In genomic region chr15:68612979-68613740, GRCh38 we compare ENCODE assay signal across 17 cellular contexts. TPM values are rescaled to one million over a fixed set of nuclear protein-coding genes. Genes with fewer than 3 reads are reported as not detected.
A peak's percentile ranks its signal among the peaks of the same experiment; 100 is the strongest.
DNase-seq lines count a peak whose midpoint lies in the region; TF ChIP-seq lines count a peak whose summit lies in the region.
"Had no signal": no experiment of that assay in that cellular context is flagged by ENCODE, and none has a peak within 500 bp of the region (broad histone marks: within the 10 kb centered on the region; RNA-seq: fewer than 3 reads in every experiment).

No MANE protein-coding gene starts in this region.

- dilution Hi-C loops in mammary epithelial cell (cut with HindIII; ENCODE audit: low sequenced_read_pairs) = no loop called here

- H3K4me3 Mint-ChIP-seq in MCF 10A (ENCODE audit: unreplicated experiment) (no peak overlapping the region), Calu3 (ENCODE audit: low read depth, unreplicated experiment) (no peak overlapping the region), HFFc6 (no peak overlapping the region)
- H3K4me3 Mint-ChIP-seq: natural killer cell had no signal

- H3K9me3 Mint-ChIP-seq in MCF 10A (ENCODE audit: unreplicated experiment) = no peaks in the 10 kb centered on the region
- H3K9me3 Mint-ChIP-seq in Calu3 (ENCODE audit: low read depth, unreplicated experiment) = no peaks in the 10 kb centered on the region
- no peaks in the 10 kb centered on the region for H3K9me3 Mint-ChIP-seq in HFFc6
- H3K9me3 Mint-ChIP-seq: activated T-helper 2 cell treated with anti-CD3 and anti-CD28 coated beads, Interferon-gamma antibody, Interleukin-2, Interleukin-4, amounts not matched to agents 10 μg/mL and 5 μg/mL and 100 μg/mL, durations not matched to agents 14 hours and 24 hours and 36 hours; natural killer cell had no signal

- H3K27me3 ChIP-seq in mammary epithelial cell (ENCODE audit: insufficient read depth, low read length) (no peaks in the 10 kb centered on the region), dorsolateral prefrontal cortex (no peaks in the 10 kb centered on the region)
- H3K27me3 ChIP-seq: MG63, spleen had no signal

- H3K4me3 ChIP-seq in mammary epithelial cell (replicated peaks in 1 of 3; ENCODE audit: insufficient read depth in 1 of 3, low read depth in 2 of 3, low read length in 3 of 3) (no peak overlapping the region), OCI-LY7 (ENCODE audit: low read depth, low read length, poor library complexity, severe bottlenecking) (no peak overlapping the region), dorsolateral prefrontal cortex (peak overlapping the region in 1 of 59 donors; percentile 41)
- H3K4me3 ChIP-seq: MG63, psoas muscle, SJSA1, spleen had no signal

- H4K20me1 ChIP-seq in mammary epithelial cell (ENCODE audit: insufficient read depth, low read length) (no peaks in the 10 kb centered on the region), OCI-LY7 (ENCODE audit: insufficient read depth, low read length) (no peaks in the 10 kb centered on the region)

- H3K27ac ChIP-seq in mammary epithelial cell (ENCODE audit: insufficient read depth, low read depth, low read length) (no peak overlapping the region), OCI-LY7 (ENCODE audit: low read depth, low read length, poor library complexity, severe bottlenecking) (no peak overlapping the region), dorsolateral prefrontal cortex (peak overlapping the region; percentile 87 to 100 (median 98)), temporal lobe (ENCODE audit: low read depth, low read length) (peak overlapping the region; percentile 99)
- H3K27ac ChIP-seq: psoas muscle, SJSA1, spleen had no signal

- no peaks in the 10 kb centered on the region for H3K9me3 ChIP-seq in mammary epithelial cell (replicated peaks; ENCODE audit: insufficient read depth, low read length)
- no peaks in the 10 kb centered on the region; the same call in 1 of the 2 replicates for H3K9me3 ChIP-seq in OCI-LY7 (ENCODE audit: low read length)
- H3K9me3 ChIP-seq: Caco-2, psoas muscle, SJSA1, spleen had no signal

- intact Hi-C loops in MCF 10A (cut with micrococcal nuclease) (no loop called here), mammary epithelial cell (cut with micrococcal nuclease) (no loop called here), OCI-LY7 (cut with micrococcal nuclease; ENCODE audit: unreplicated experiment) (no loop called here), dorsolateral prefrontal cortex (cut with DNase I) (loop anchor here in 1 of 2 donors (5.0 kb wide), 1 partner anchor 59 kb away; no protein-coding TSS in a partner anchor), Calu3 (cut with micrococcal nuclease; ENCODE audit: unreplicated experiment) (no loop called here)

- in situ Hi-C loops in mammary epithelial cell (cut with MboI; ENCODE audit: low sequenced_read_pairs in 2 of 2) = no loop called here

- BruUV-seq in MCF 10A (replicated peaks; lab: Mats Ljungman, UMichigan) (no TSS peak), mammary epithelial cell (replicated peaks; lab: Mats Ljungman, UMichigan) (no TSS peak), OCI-LY7 (replicated peaks; lab: Mats Ljungman, UMichigan) (no TSS peak), Calu3 (replicated peaks; lab: Mats Ljungman, UMichigan) (no TSS peak)

- H3K4me2 ChIP-seq in mammary epithelial cell (ENCODE audit: insufficient read depth, low read depth, low read length) (no peak overlapping the region), OCI-LY7 (ENCODE audit: low read length) (no peak overlapping the region)

- no peaks in the 10 kb centered on the region for H3K36me3 ChIP-seq in mammary epithelial cell (ENCODE audit: insufficient read depth, low read length)
- no peaks in the 10 kb centered on the region; the same call in 1 of the 2 replicates for H3K36me3 ChIP-seq in OCI-LY7 (ENCODE audit: insufficient read depth, low read length)
- H3K36me3 ChIP-seq: MG63, SJSA1, spleen had no signal

- H2AFZ ChIP-seq in mammary epithelial cell (ENCODE audit: low read depth, low read length) (no peak overlapping the region), OCI-LY7 (ENCODE audit: low read length) (no peak overlapping the region)

- no peaks in the 10 kb centered on the region for H3K9me2 ChIP-seq in OCI-LY7 (ENCODE audit: insufficient read depth, low read length)

- no peaks in the 10 kb centered on the region for H3K79me2 ChIP-seq in mammary epithelial cell (ENCODE audit: insufficient read depth, low read length)
- H3K79me2 ChIP-seq in OCI-LY7 (ENCODE audit: insufficient read depth, low read depth, low read length) = peaks cover 2% of the 10 kb centered on the region; the same call in 1 of the 2 replicates

- no peak overlapping the region for H3K9ac ChIP-seq in mammary epithelial cell (ENCODE audit: insufficient read depth, low read length)

- H3K36me3 Mint-ChIP-seq in MCF 10A (ENCODE audit: insufficient read depth, unreplicated experiment) (no peaks in the 10 kb centered on the region), Calu3 (ENCODE audit: insufficient read depth, unreplicated experiment) (no peaks in the 10 kb centered on the region), HFFc6 (ENCODE audit: low read depth) (no peaks in the 10 kb centered on the region)
- H3K36me3 Mint-ChIP-seq: natural killer cell had no signal

- H3K27ac Mint-ChIP-seq in MCF 10A (ENCODE audit: low read depth, unreplicated experiment) = no peak overlapping the region
- no peak overlapping the region for H3K27ac Mint-ChIP-seq in Calu3 (ENCODE audit: unreplicated experiment)
- no peak overlapping the region for H3K27ac Mint-ChIP-seq in HFFc6
- H3K27ac Mint-ChIP-seq: activated T-helper 2 cell treated with anti-CD3 and anti-CD28 coated beads, Interferon-gamma antibody, Interleukin-2, Interleukin-4, amounts not matched to agents 10 μg/mL and 5 μg/mL and 100 μg/mL, durations not matched to agents 14 hours and 24 hours and 36 hours; natural killer cell had no signal

- CTCF ChIA-PET in MCF 10A (lab: Yijun Ruan, JAX) = interaction anchor here (0.7 to 1.3 kb wide), 5 partner anchors 16 to 59 kb away, joined by 3 read pairs; no protein-coding TSS in a partner anchor
- CTCF ChIA-PET in mammary epithelial cell (lab: Charles Lee; ENCODE audit: low non-redundant PET) = interaction anchor here (0.6 kb wide), 1 partner anchor 57 kb away, joined by 3 read pairs; no protein-coding TSS in a partner anchor
- CTCF ChIA-PET in OCI-LY7 (lab: Charles Lee; ENCODE audit: unreplicated experiment) = interaction anchor here (1.2 kb wide), 1 partner anchor 9 kb away, joined by 3 read pairs; no protein-coding TSS in a partner anchor
- CTCF ChIA-PET in Calu3 (lab: Charles Lee) = interaction anchor here (0.9 kb wide), 1 partner anchor 61 kb away, joined by 3 read pairs; no protein-coding TSS in a partner anchor

- POLR2A ChIA-PET in MCF 10A (lab: Yijun Ruan, JAX) (interaction anchor here (0.5 kb wide), 1 partner anchor 31 kb away, joined by 3 read pairs; no protein-coding TSS in a partner anchor), OCI-LY7 (lab: Charles Lee) (interaction anchor here (0.5 to 0.6 kb wide), 2 partner anchors 37 to 338 kb away, joined by 3 to 6 read pairs; no protein-coding TSS in a partner anchor)

- WGBS in mammary epithelial cell (ENCODE audit: low coverage, missing lambda C conversion rate) = 97% methylated on average over 6 of the region's 6 CpGs

- H3K27me3 Mint-ChIP-seq in MCF 10A (ENCODE audit: insufficient read depth, unreplicated experiment) (peaks cover 13% of the 10 kb centered on the region), Calu3 (ENCODE audit: unreplicated experiment) (peaks cover 77% of the 10 kb centered on the region), HFFc6 (ENCODE audit: insufficient read depth) (no peaks in the 10 kb centered on the region; the same call in 1 of the 2 replicates)

- no peak for TF ChIP-seq CTCF in MCF 10A (IDR thresholded peaks at IDR 0.05; ENCODE audit: unreplicated experiment)
- no peak for TF ChIP-seq CTCF in mammary epithelial cell (conservative IDR thresholded peaks at IDR 0.05 in 1 of 2, IDR thresholded peaks at IDR 0.05 in 1 of 2; ENCODE audit: extremely low read depth in 1 of 2, insufficient read depth in 1 of 2, low read depth in 1 of 2, low read length in 2 of 2)
- no peak for TF ChIP-seq CTCF in OCI-LY7 (conservative IDR thresholded peaks at IDR 0.05; ENCODE audit: low read length)
- peak in 5 of 56 donors; percentile 8 to 17 (median 12) for TF ChIP-seq CTCF in dorsolateral prefrontal cortex (IDR thresholded peaks at IDR 0.05 in 54 of 56, conservative IDR thresholded peaks at IDR 0.05 in 2 of 56; ENCODE audit: low read depth in 1 of 56, partially characterized antibody in 56 of 56)
- no peak for TF ChIP-seq CTCF in Calu3 (IDR thresholded peaks at IDR 0.05; ENCODE audit: unreplicated experiment)
- TF ChIP-seq CTCF in HFFc6 (IDR thresholded peaks at IDR 0.05) = no peak

- H3K4me1 Mint-ChIP-seq in MCF 10A (ENCODE audit: insufficient read depth, unreplicated experiment) (no peaks in the 10 kb centered on the region), Calu3 (ENCODE audit: low read depth, unreplicated experiment) (no peaks in the 10 kb centered on the region), HFFc6 (ENCODE audit: low read depth) (peaks cover 46% of the 10 kb centered on the region)
- H3K4me1 Mint-ChIP-seq: natural killer cell had no signal

- peak; percentile 6 for DNase-seq in MCF 10A (ENCODE audit: unreplicated experiment)
- DNase-seq in mammary epithelial cell = no peak
- DNase-seq in OCI-LY7 (ENCODE audit: low spot score) = peak; percentile 39
- DNase-seq in dorsolateral prefrontal cortex = no peak
- DNase-seq in stimulated activated CD4-positive, alpha-beta T cell treated with anti-CD3 and anti-CD28 coated beads, Interleukin-2, amount 100 ng/mL, for 24 hours = no peak
- DNase-seq in Calu3 = no peak
- no peak for DNase-seq in HFFc6
- DNase-seq: activated CD8-positive, alpha-beta memory T cell treated with anti-CD3 and anti-CD28 coated beads for 24 hours; Caco-2; MG63; natural killer cell; psoas muscle; spleen; stimulated activated naive CD8-positive, alpha-beta T cell treated with anti-CD3 and anti-CD28 coated beads, Interleukin-15, Interleukin-2, amounts not matched to agents 100 U/mL and 50 U/mL, for 24 hours had no signal

- H3K4me1 ChIP-seq in mammary epithelial cell (ENCODE audit: insufficient read depth, low read length) (peaks cover 4% of the 10 kb centered on the region), OCI-LY7 (ENCODE audit: insufficient read depth, low read length, poor library complexity, severe bottlenecking) (peaks cover 20% of the 10 kb centered on the region)
- H3K4me1 ChIP-seq: Caco-2, psoas muscle, SJSA1 had no signal

RNA-seq across cellular contexts. Expression of gene CORO2B, which starts 34.4 kb away (rescaled TPM):
- total RNA-seq in MCF 10A (2022) = 0.47 and 0.79 TPM in 2 replicates
- total RNA-seq in mammary epithelial cell = 1 to 10 TPM; 3.2 to 4.3 TPM
- 2.6 TPM for polyA plus RNA-seq in mammary epithelial cell
- polyA minus RNA-seq in mammary epithelial cell = 2.7 TPM
- total RNA-seq in OCI-LY7 (2014; rRNA removed; shearing (Covaris generic)) = 11.3 and 12.5 TPM in 2 replicates
- total RNA-seq in OCI-LY7 (2022) = 7.4 and 10.5 TPM in 2 replicates
- total RNA-seq in dorsolateral prefrontal cortex = 100 to 1,000 TPM in 88 of 120 experiments, 10 to 100 TPM in 32; 75.5 to 144 (median 107) TPM
- 28.0 TPM for total RNA-seq in temporal lobe
- total RNA-seq in Calu3 (2022) = 0.14 and 0.15 TPM in 2 replicates
- total RNA-seq in HFFc6 (2021; fragmentation: NEBNext Ultra II Directional; extraction: Animal tissue kit (Norgen Biotek cat#: 25700)) = 10 to 100 TPM in 3 of 6 experiments, 1 to 10 TPM in 3; 9.3 to 11.0 (median 9.9) TPM
- total RNA-seq: SJSA1 had no signal

Comparison
In these comparisons a context has a peak if more than half of its experiments do, and no peak if none do; other contexts are left out.
1. DNase-seq: peak in MCF 10A (single experiment) and OCI-LY7 (single experiment); none in mammary epithelial cell (single experiment), dorsolateral prefrontal cortex (0 of 10), stimulated activated CD4-positive, alpha-beta T cell treated with anti-CD3 and anti-CD28 coated beads, Interleukin-2, amount 100 ng/mL, for 24 hours (0 of 2), Calu3 (single experiment) and HFFc6 (single experiment).
2. H3K27ac ChIP-seq: peak in dorsolateral prefrontal cortex (59 of 59) and temporal lobe (single experiment); none in mammary epithelial cell (single experiment) and OCI-LY7 (single experiment).